16 cellular contexts compared by ENCODE assay signal in genomic region chr12:130863298-130863697, GRCh38.
"Had no signal": no experiment of that assay in that cellular context is flagged by ENCODE, and none has a peak within 500 bp of the region (broad histone marks: within the 10 kb centered on the region; RNA-seq: fewer than 3 reads in every experiment).

No MANE protein-coding gene starts in this region.

- H3K27ac Mint-ChIP-seq: activated CD4-positive, alpha-beta T cell treated with anti-CD3 and anti-CD28 coated beads, Interleukin-2, amount 10 ng/mL, durations not matched to agents 24 days and 14 days; activated naive CD4-positive, alpha-beta T cell treated with anti-CD3 and anti-CD28 coated beads, Interleukin-2, amount 50 U/mL, for 72 hours; T-helper 1 cell treated with Interleukin-12 subunit alpha and Interleukin-12 subunit beta and Interleukin-4 antibody, amounts not matched to agents 30 μg/mL and 1 μg/mL, for 36 hours; WTC11 had no signal

- H3K27ac ChIP-seq: body of pancreas, esophagus squamous epithelium, ovary, thyroid gland had no signal

- H3K4me3 Mint-ChIP-seq: activated CD4-positive, alpha-beta T cell treated with anti-CD3 and anti-CD28 coated beads, Interleukin-2, amount 10 ng/mL, durations not matched to agents 24 days and 14 days; T-helper 1 cell treated with Interleukin-12 subunit alpha and Interleukin-12 subunit beta and Interleukin-4 antibody, amounts not matched to agents 30 μg/mL and 1 μg/mL, for 36 hours; WTC11 had no signal

- DNase-seq: activated CD4-positive, alpha-beta T cell treated with anti-CD3 and anti-CD28 coated beads, Interleukin-2, amount 10 ng/mL, durations not matched to agents 24 days and 14 days; activated effector memory CD4-positive, alpha-beta T cell treated with anti-CD3 and anti-CD28 coated beads, Interleukin-2, amount 50 U/mL, for 16 hours; activated T-cell treated with anti-CD3 and anti-CD28 coated beads, Interleukin-2, amount 50 U/mL, for 1 hour; amniotic stem cell; body of pancreas; dermis blood vessel endothelial cell; esophagus squamous epithelium; foreskin fibroblast; glutamatergic neuron; left colon; mesendoderm; ovary; thyroid gland had no signal

- H3K36me3 ChIP-seq: esophagus squamous epithelium, ovary, thyroid gland had no signal

- ATAC-seq: activated naive CD4-positive, alpha-beta T cell treated with anti-CD3 and anti-CD28 coated beads, Interleukin-2, amount 50 U/mL, for 72 hours; body of pancreas; left colon; WTC11 had no signal

- H3K4me3 ChIP-seq: body of pancreas, esophagus squamous epithelium, ovary, thyroid gland had no signal

- H3K9me3 ChIP-seq: body of pancreas, esophagus squamous epithelium, ovary, thyroid gland had no signal

- H3K4me1 ChIP-seq: body of pancreas, esophagus squamous epithelium, thyroid gland had no signal

- H3K9me3 Mint-ChIP-seq: activated CD4-positive, alpha-beta T cell treated with anti-CD3 and anti-CD28 coated beads, Interleukin-2, amount 10 ng/mL, durations not matched to agents 24 days and 14 days; activated naive CD4-positive, alpha-beta T cell treated with anti-CD3 and anti-CD28 coated beads, Interleukin-2, amount 50 U/mL, for 72 hours had no signal

- H3K27me3 ChIP-seq: body of pancreas, esophagus squamous epithelium, ovary, thyroid gland had no signal

- H3K27me3 Mint-ChIP-seq: activated CD4-positive, alpha-beta T cell treated with anti-CD3 and anti-CD28 coated beads, Interleukin-2, amount 10 ng/mL, durations not matched to agents 24 days and 14 days had no signal
